Comparison of ENCODE assay signal across 1 cellular context in the genomic region with DNA sequence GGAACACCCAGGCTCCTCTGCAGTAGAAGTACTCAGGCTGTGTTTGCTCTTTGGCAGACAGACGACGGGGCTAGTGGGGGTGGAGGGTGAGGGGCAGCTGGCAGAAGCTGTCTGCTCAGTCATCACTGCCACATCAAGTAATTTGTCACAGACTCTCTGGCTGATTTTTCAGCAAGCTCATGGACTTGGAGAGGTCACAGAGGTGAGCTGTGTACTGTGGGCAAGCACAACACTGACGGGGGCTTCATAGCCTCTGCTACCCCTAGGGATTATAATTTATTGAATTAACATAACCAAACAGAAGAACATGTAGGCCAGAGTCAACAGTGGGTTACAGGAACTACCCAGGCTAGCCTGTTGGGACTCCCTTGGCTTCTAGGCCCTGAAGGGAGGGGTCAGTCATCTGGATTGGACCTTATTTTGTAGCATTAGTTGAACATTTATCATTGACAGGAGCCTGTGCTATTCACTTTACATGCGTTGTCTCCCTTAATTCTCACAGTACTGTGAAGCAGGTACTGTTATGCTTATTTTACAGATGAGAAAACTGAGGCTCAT.
TF ChIP-seq lines count a peak whose summit lies in the region.

No MANE protein-coding gene starts in this region.

TF ChIP-seq in IMR-90, 13 proteins besides CTCF, POLR2A, EP300 and RAD21 (continued from another document):
- TF ChIP-seq, protein P1, sequence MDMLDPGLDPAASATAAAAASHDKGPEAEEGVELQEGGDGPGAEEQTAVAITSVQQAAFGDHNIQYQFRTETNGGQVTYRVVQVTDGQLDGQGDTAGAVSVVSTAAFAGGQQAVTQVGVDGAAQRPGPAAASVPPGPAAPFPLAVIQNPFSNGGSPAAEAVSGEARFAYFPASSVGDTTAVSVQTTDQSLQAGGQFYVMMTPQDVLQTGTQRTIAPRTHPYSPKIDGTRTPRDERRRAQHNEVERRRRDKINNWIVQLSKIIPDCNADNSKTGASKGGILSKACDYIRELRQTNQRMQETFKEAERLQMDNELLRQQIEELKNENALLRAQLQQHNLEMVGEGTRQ (IDR thresholded peaks at IDR 0.05; ENCODE audit: low read depth, low read length): no peak
- no peak for TF ChIP-seq RCOR1 (IDR thresholded peaks at IDR 0.05; ENCODE audit: insufficient replicate concordance, low read length)
- TF ChIP-seq FOS (IDR thresholded peaks at IDR 0.05; ENCODE audit: low read depth, low read length): no peak
- TF ChIP-seq SMC3 (IDR thresholded peaks at IDR 0.05; ENCODE audit: low read depth, low read length): no peak
- no peak for TF ChIP-seq MAZ (IDR thresholded peaks at IDR 0.05; ENCODE audit: borderline replicate concordance, low read depth, low read length)
- no peak for TF ChIP-seq CHD1 (IDR thresholded peaks at IDR 0.05; ENCODE audit: low read depth, low read length)
